Comparison of ENCODE assay signal across 20 cellular contexts in genomic region chr19:46845959-46846459, GRCh38. TPM values are rescaled to one million over a fixed set of nuclear protein-coding genes. Genes with fewer than 3 reads are reported as not detected.
DNase-seq lines count a peak whose midpoint lies in the region; ATAC-seq and TF ChIP-seq lines count a peak whose summit lies in the region.
"Had no signal": no experiment of that assay in that cellular context is flagged by ENCODE, and none has a peak within 500 bp of the region (broad histone marks: within the 10 kb centered on the region; RNA-seq: fewer than 3 reads in every experiment).

No MANE protein-coding gene starts in this region.

- H3K4me3 Mint-ChIP-seq in activated naive CD4-positive, alpha-beta T cell treated with anti-CD3 and anti-CD28 coated beads, Interleukin-2, amount 50 U/mL, for 24 hours = no peak overlapping the region
- H3K4me3 Mint-ChIP-seq: CD8-positive, alpha-beta T cell; central memory CD8-positive, alpha-beta T cell; stimulated activated naive CD8-positive, alpha-beta T cell treated with anti-CD3 and anti-CD28 coated beads, Interleukin-15, Interleukin-2, amounts not matched to agents 100 ng/mL and 50 ng/mL, for 24 hours had no signal

- no peak for TF ChIP-seq POLR2A in sigmoid colon (IDR thresholded peaks at IDR 0.05)

- no peaks in the 10 kb centered on the region for H3K9me3 Mint-ChIP-seq in activated naive CD4-positive, alpha-beta T cell treated with anti-CD3 and anti-CD28 coated beads, Interleukin-2, amount 50 U/mL, for 24 hours
- H3K9me3 Mint-ChIP-seq: CD8-positive, alpha-beta T cell; central memory CD8-positive, alpha-beta T cell; stimulated activated naive CD8-positive, alpha-beta T cell treated with anti-CD3 and anti-CD28 coated beads, Interleukin-15, Interleukin-2, amounts not matched to agents 100 ng/mL and 50 ng/mL, for 24 hours had no signal

- no peak for TF ChIP-seq EP300 in sigmoid colon (IDR thresholded peaks at IDR 0.05)

- intact Hi-C loops in sigmoid colon (cut with DNase I) = no loop called here

- 92 to 94% methylated on average over 19 of the region's 19 CpGs for WGBS in ectodermal cell, 2 experiments
- 83% methylated on average over 19 of the region's 19 CpGs for WGBS in sigmoid colon, 2 donors

- no peak for TF ChIP-seq CTCF in sigmoid colon (IDR thresholded peaks at IDR 0.05)

- H3K4me1 ChIP-seq in ectodermal cell (ENCODE audit: control insufficient read depth, insufficient read depth, low read length) (no peaks in the 10 kb centered on the region), sigmoid colon (peaks cover 0 to 64% (median 56%) of the 10 kb centered on the region in 4 donors)

- no peaks in the 10 kb centered on the region for H3K27me3 Mint-ChIP-seq in activated naive CD4-positive, alpha-beta T cell treated with anti-CD3 and anti-CD28 coated beads, Interleukin-2, amount 50 U/mL, for 24 hours
- H3K27me3 Mint-ChIP-seq: central memory CD8-positive, alpha-beta T cell; progenitor cell of endocrine pancreas; stimulated activated naive CD8-positive, alpha-beta T cell treated with anti-CD3 and anti-CD28 coated beads, Interleukin-15, Interleukin-2, amounts not matched to agents 100 ng/mL and 50 ng/mL, for 24 hours had no signal

- H3K4me3 ChIP-seq in ectodermal cell (ENCODE audit: insufficient read depth, low read depth, low read length) (no peak overlapping the region), sigmoid colon (no peak overlapping the region)
- H3K4me3 ChIP-seq: adrenal gland, left lung, uterus had no signal

- peaks cover 14% of the 10 kb centered on the region for H3K36me3 ChIP-seq in ectodermal cell (ENCODE audit: control insufficient read depth, insufficient read depth, low read length)
- peaks cover 0 to 37% (median 20%) of the 10 kb centered on the region in 4 donors for H3K36me3 ChIP-seq in sigmoid colon
- H3K36me3 ChIP-seq: uterus had no signal

- H3K4me1 Mint-ChIP-seq in activated naive CD4-positive, alpha-beta T cell treated with anti-CD3 and anti-CD28 coated beads, Interleukin-2, amount 50 U/mL, for 24 hours = peaks cover 24% of the 10 kb centered on the region

- H3K27ac Mint-ChIP-seq in activated naive CD4-positive, alpha-beta T cell treated with anti-CD3 and anti-CD28 coated beads, Interleukin-2, amount 50 U/mL, for 24 hours = peak overlapping the region; percentile 3
- H3K27ac Mint-ChIP-seq: CD8-positive, alpha-beta T cell; progenitor cell of endocrine pancreas; stimulated activated naive CD8-positive, alpha-beta T cell treated with anti-CD3 and anti-CD28 coated beads, Interleukin-15, Interleukin-2, amounts not matched to agents 100 ng/mL and 50 ng/mL, for 24 hours had no signal

- H3K36me3 Mint-ChIP-seq in activated naive CD4-positive, alpha-beta T cell treated with anti-CD3 and anti-CD28 coated beads, Interleukin-2, amount 50 U/mL, for 24 hours = peaks cover 6% of the 10 kb centered on the region

- ATAC-seq in GM21717 (IDR thresholded peaks at IDR 0.05; ENCODE audit: unreplicated experiment) = no peak
- ATAC-seq: CD8-positive, alpha-beta T cell; left lung had no signal

- DNase-seq in activated naive CD4-positive, alpha-beta T cell treated with anti-CD3 and anti-CD28 coated beads, Interleukin-2, amount 50 U/mL, for 16 hours = no peak
- DNase-seq in OCI-M1 (lab: John Stamatoyannopoulos, UW) = peak; percentile 87
- peak; percentile 59 for DNase-seq in sigmoid colon
- no peak for DNase-seq in T-helper 2 cell
- no peak for DNase-seq in stimulated activated CD4-positive, alpha-beta T cell treated with anti-CD3 and anti-CD28 coated beads, Interleukin-2, amount 100 ng/mL, for 24 hours
- DNase-seq: CD8-positive, alpha-beta T cell; foreskin fibroblast; left lung; NCI-H1694; NCI-H446; stimulated activated CD4-positive, alpha-beta T cell treated with anti-CD3 and anti-CD28 coated beads, Interleukin-12 subunit alpha, Interleukin-12 subunit beta, amount 100 ng/mL, for 4 hours; uterus; WERI-Rb-1 had no signal

- H3K9me3 ChIP-seq in ectodermal cell (ENCODE audit: control insufficient read depth, low read length) (no peaks in the 10 kb centered on the region), sigmoid colon (no peaks in the 10 kb centered on the region)
- H3K9me3 ChIP-seq: adrenal gland, left lung, uterus had no signal

- H3K27me3 ChIP-seq in ectodermal cell (ENCODE audit: control insufficient read depth, insufficient read depth, low read length, poor library complexity, severe bottlenecking) = no peaks in the 10 kb centered on the region
- no peaks in the 10 kb centered on the region for H3K27me3 ChIP-seq in sigmoid colon
- H3K27me3 ChIP-seq: adrenal gland, left lung, uterus had no signal

- peak overlapping the region; percentile 16 for H3K27ac ChIP-seq in ectodermal cell (ENCODE audit: insufficient read depth, low read depth, low read length, poor library complexity, severe bottlenecking)
- H3K27ac ChIP-seq in sigmoid colon = peak overlapping the region in 2 of 4 donors; percentile 93 to 97
- H3K27ac ChIP-seq: adrenal gland, left lung, uterus, WERI-Rb-1 had no signal

RNA-seq across cellular contexts. Expression of gene AP2S1, which starts 4.6 kb away (rescaled TPM):
- 189 TPM for polyA plus RNA-seq in ectodermal cell (2013, experiment 1 of 4)
- polyA plus RNA-seq in ectodermal cell (2013, experiment 2 of 4) = 175 TPM
- 217 TPM for polyA plus RNA-seq in ectodermal cell (2013, experiment 3 of 4)
- 216 TPM for polyA plus RNA-seq in ectodermal cell (2013, experiment 4 of 4)
- 10 to 100 TPM; 52.4 to 84.3 (median 73.0) TPM for total RNA-seq in sigmoid colon
- polyA plus RNA-seq in sigmoid colon = 100 to 1,000 TPM; 139 to 167 (median 163) TPM

RNA-seq across cellular contexts. Expression of gene ARHGAP35, which starts 14.8 kb away (rescaled TPM):
- 58.6 TPM for polyA plus RNA-seq in ectodermal cell (2013, experiment 1 of 4)
- polyA plus RNA-seq in ectodermal cell (2013, experiment 2 of 4) = 69.1 TPM
- 42.9 TPM for polyA plus RNA-seq in ectodermal cell (2013, experiment 3 of 4)
- 48.9 TPM for polyA plus RNA-seq in ectodermal cell (2013, experiment 4 of 4)
- 10 to 100 TPM; 33.9 to 55.7 (median 36.7) TPM for total RNA-seq in sigmoid colon
- 10 to 100 TPM; 11.4 to 35.6 (median 20.3) TPM for polyA plus RNA-seq in sigmoid colon

RNA-seq across cellular contexts. Expression of gene SLC1A5, which starts 57.6 kb away (rescaled TPM):
- 117 TPM for polyA plus RNA-seq in ectodermal cell (2013, experiment 1 of 4)
- 120 TPM for polyA plus RNA-seq in ectodermal cell (2013, experiment 2 of 4)
- 78.6 TPM for polyA plus RNA-seq in ectodermal cell (2013, experiment 3 of 4)
- polyA plus RNA-seq in ectodermal cell (2013, experiment 4 of 4) = 80.7 TPM
- 10 to 100 TPM; 21.8 to 28.8 (median 24.8) TPM for total RNA-seq in sigmoid colon
- 100 to 1,000 TPM in 1 of 3 donors, 10 to 100 TPM in 2; 24.7 to 122 (median 30.6) TPM for polyA plus RNA-seq in sigmoid colon

Comparison
In these comparisons a context has a peak if more than half of its experiments do, and no peak if none do; other contexts are left out.
1. DNase-seq: peak in OCI-M1 (single experiment) and sigmoid colon (single experiment); none in activated naive CD4-positive, alpha-beta T cell treated with anti-CD3 and anti-CD28 coated beads, Interleukin-2, amount 50 U/mL, for 16 hours (single experiment), T-helper 2 cell (0 of 5) and stimulated activated CD4-positive, alpha-beta T cell treated with anti-CD3 and anti-CD28 coated beads, Interleukin-2, amount 100 ng/mL, for 24 hours (0 of 2).